In the genomic region with DNA sequence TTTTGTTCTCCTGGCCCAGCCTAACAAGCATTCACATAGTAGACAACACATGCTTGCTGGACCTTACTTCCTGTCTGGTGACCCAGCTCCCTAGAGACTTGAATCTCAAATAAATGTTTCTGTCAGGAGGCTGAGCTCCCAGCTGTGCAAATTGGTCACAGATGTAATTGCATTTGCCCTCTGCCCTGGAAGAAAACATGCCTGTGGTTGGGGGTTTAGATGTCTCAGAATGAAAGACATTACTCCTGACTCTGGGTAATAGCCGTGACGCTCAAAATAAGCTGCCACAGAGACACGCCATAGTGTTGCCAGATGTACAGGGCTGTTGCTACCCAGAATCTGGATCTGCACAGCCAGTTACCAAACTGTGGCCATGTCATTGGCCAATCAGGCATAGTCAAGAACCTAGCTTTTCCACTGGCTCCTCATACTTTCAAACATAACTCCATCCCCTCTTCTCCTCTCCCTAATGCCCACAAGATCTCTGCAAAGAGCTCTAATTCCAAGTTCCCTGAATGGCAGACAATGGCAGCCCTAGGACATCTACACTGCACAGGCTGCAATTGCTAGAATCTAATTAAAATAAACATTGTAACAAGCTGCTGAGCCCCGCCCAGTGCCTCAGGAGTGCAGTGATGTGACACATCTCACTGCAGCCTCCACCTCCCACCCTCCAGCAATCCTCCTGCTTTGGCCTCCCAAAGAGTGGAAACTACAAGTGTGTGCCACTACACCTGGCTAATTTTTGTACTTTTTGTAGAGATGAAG, we compare ENCODE assay signal across 8 cellular contexts. TPM values are rescaled to one million over a fixed set of nuclear protein-coding genes. Genes with fewer than 3 reads are reported as not detected.
DNase-seq lines count a peak whose midpoint lies in the region; ATAC-seq and TF ChIP-seq lines count a peak whose summit lies in the region.

No MANE protein-coding gene starts in this region.

- H3K9me3 ChIP-seq in gastrocnemius medialis (no peaks in the 10 kb centered on the region), esophagus squamous epithelium (no peaks in the 10 kb centered on the region)

- DNase-seq in EH (ENCODE audit: low read depth), result peak; percentile 95
- peak; percentile 95 for DNase-seq in brain microvascular endothelial cell
- no peak for DNase-seq in gastrocnemius medialis
- DNase-seq in SIG-M5 treated with dmso at 0.1 percent for 504 hours (lab: John Stamatoyannopoulos, UW; ENCODE audit: unreplicated experiment), result no peak
- no peak for DNase-seq in stimulated activated CD4-positive, alpha-beta T cell treated with anti-CD3 and anti-CD28 coated beads, Interleukin-15, amount 100 ng/mL, for 24 hours
- DNase-seq in esophagus squamous epithelium (lab: John Stamatoyannopoulos, UW), result no peak

- H3K36me3 ChIP-seq in brain microvascular endothelial cell (replicated peaks), result no peaks in the 10 kb centered on the region
- no peaks in the 10 kb centered on the region for H3K36me3 ChIP-seq in gastrocnemius medialis
- H3K36me3 ChIP-seq in esophagus squamous epithelium, result no peaks in the 10 kb centered on the region

- ATAC-seq in GM21423 (IDR thresholded peaks at IDR 0.05; ENCODE audit: unreplicated experiment) (peak; percentile 90), HG03565 (IDR thresholded peaks at IDR 0.05; ENCODE audit: unreplicated experiment) (peak; percentile 80), gastrocnemius medialis (peak; percentile 13 to 46)

- peaks cover 0 to 3% of the 10 kb centered on the region in 2 donors for H3K4me1 ChIP-seq in gastrocnemius medialis
- H3K4me1 ChIP-seq in esophagus squamous epithelium, result peaks cover 0 to 4% (median 0%) of the 10 kb centered on the region in 3 donors

- intact Hi-C loops in gastrocnemius medialis (cut with DNase I; ENCODE audit: low total_unique reads) (loop anchor here (1.0 to 2.0 kb wide), 2 partner anchors 23 to 514 kb away; no protein-coding TSS in a partner anchor), esophagus squamous epithelium (cut with DNase I) (no loop called here)

- H3K27ac ChIP-seq in brain microvascular endothelial cell, result peak overlapping the region; percentile 75
- H3K27ac ChIP-seq in gastrocnemius medialis, result peak overlapping the region in 3 of 4 donors; percentile 1 to 30 (median 10)
- H3K27ac ChIP-seq in esophagus squamous epithelium, result peak overlapping the region in 1 of 4 donors; percentile 14

- H3K27me3 ChIP-seq in brain microvascular endothelial cell (replicated peaks) (no peaks in the 10 kb centered on the region), gastrocnemius medialis (no peaks in the 10 kb centered on the region), esophagus squamous epithelium (peaks cover 0 to 34% (median 0%) of the 10 kb centered on the region in 4 donors)

- WGBS in esophagus squamous epithelium, 2 donors, result 76 to 91% methylated on average over 4 of the region's 4 CpGs

- in situ Hi-C loops in brain microvascular endothelial cell (cut with HindIII; ENCODE audit: low pct_ligation_motif_present, low sequenced_read_pairs) (no loop called here), gastrocnemius medialis (cut with MboI; ENCODE audit: low sequenced_read_pairs in 4 of 4) (loop anchor here in 1 of 4 donors (10.0 kb wide), 1 partner anchor 511 kb away; no protein-coding TSS in a partner anchor)

- TF ChIP-seq POLR2A in gastrocnemius medialis (IDR thresholded peaks at IDR 0.05) (no peak), esophagus squamous epithelium (IDR thresholded peaks at IDR 0.05) (no peak)

- no peak for TF ChIP-seq CTCF in brain microvascular endothelial cell (IDR thresholded peaks at IDR 0.05; ENCODE audit: low read depth, low read length, missing control alignments)
- TF ChIP-seq CTCF in gastrocnemius medialis (IDR thresholded peaks at IDR 0.05 in 4 of 5, conservative IDR thresholded peaks at IDR 0.05 in 1 of 5), result no peak
- no peak for TF ChIP-seq CTCF in esophagus squamous epithelium (IDR thresholded peaks at IDR 0.05)

- no peak overlapping the region for H3K4me3 ChIP-seq in brain microvascular endothelial cell (ENCODE audit: low read depth, low read length)
- H3K4me3 ChIP-seq in gastrocnemius medialis, result no peak overlapping the region
- no peak overlapping the region for H3K4me3 ChIP-seq in esophagus squamous epithelium

RNA-seq across cellular contexts. Expression of gene GMPR, which starts 32.8 kb away (rescaled TPM):
- total RNA-seq in gastrocnemius medialis (100 to 1,000 TPM; 109 to 266 (median 239) TPM), esophagus squamous epithelium (1 to 10 TPM in 2 of 4 donors, under 1 TPM in 2; 0.53 to 6.3 (median 1.6) TPM)

Comparison
In these comparisons a context has a peak if more than half of its experiments do, and no peak if none do; other contexts are left out.
1. DNase-seq: peak in EH (single experiment) and brain microvascular endothelial cell (single experiment); none in gastrocnemius medialis (0 of 2), SIG-M5 treated with dmso at 0.1 percent for 504 hours (single experiment), stimulated activated CD4-positive, alpha-beta T cell treated with anti-CD3 and anti-CD28 coated beads, Interleukin-15, amount 100 ng/mL, for 24 hours (single experiment) and esophagus squamous epithelium (single experiment).
2. ATAC-seq: peak in every context shown above with its lines; median percentile 90 in GM21423; 80 in HG03565; 30 in gastrocnemius medialis.
3. RNA of gene GMPR, which starts 32.8 kb away (total RNA-seq): 109 to 266 TPM in gastrocnemius medialis; 0.53 to 6.3 TPM in esophagus squamous epithelium; every median in the first group is over 10 times any median in the second.